ENCODE assay signal across 17 cellular contexts in genomic region chr6:33784787-33785186, GRCh38. TPM values are rescaled to one million over a fixed set of nuclear protein-coding genes. Genes with fewer than 3 reads are reported as not detected.
A peak's percentile ranks its signal among the peaks of the same experiment; 100 is the strongest.
DNase-seq lines count a peak whose midpoint lies in the region; ATAC-seq and TF ChIP-seq lines count a peak whose summit lies in the region.
"Had no signal": no experiment of that assay in that cellular context is flagged by ENCODE, and none has a peak within 500 bp of the region (broad histone marks: within the 10 kb centered on the region; RNA-seq: fewer than 3 reads in every experiment).

No MANE protein-coding gene starts in this region.

- H3K27me3 ChIP-seq in heart right ventricle = no peaks in the 10 kb centered on the region
- H3K27me3 ChIP-seq in mesenchymal stem cell (ENCODE audit: control insufficient read depth in 1 of 2, insufficient read depth in 1 of 2, low read length in 2 of 2) = no peaks in the 10 kb centered on the region
- no peaks in the 10 kb centered on the region for H3K27me3 ChIP-seq in subcutaneous abdominal adipose tissue (ENCODE audit: control insufficient read depth in 5 of 5, insufficient read depth in 4 of 5, low read length in 5 of 5)
- H3K27me3 ChIP-seq: stomach had no signal

- H4K91ac ChIP-seq in mesenchymal stem cell (ENCODE audit: low read length) = no peak overlapping the region

- no peak overlapping the region for H2BK120ac ChIP-seq in mesenchymal stem cell (ENCODE audit: low read depth, low read length)

- no peaks in the 10 kb centered on the region for H3K9me3 ChIP-seq in heart right ventricle
- H3K9me3 ChIP-seq in mesenchymal stem cell (ENCODE audit: control insufficient read depth, low read length) = no peaks in the 10 kb centered on the region
- H3K9me3 ChIP-seq in subcutaneous abdominal adipose tissue (ENCODE audit: control insufficient read depth in 5 of 5, low read length in 5 of 5) = no peaks in the 10 kb centered on the region
- H3K9me3 ChIP-seq: stomach had no signal

- no peak overlapping the region for H2AK5ac ChIP-seq in mesenchymal stem cell (ENCODE audit: low read length, severe bottlenecking)

- peaks cover 22% of the 10 kb centered on the region for H3K79me1 ChIP-seq in mesenchymal stem cell (replicated peaks; ENCODE audit: low read length, poor library complexity, severe bottlenecking)

- no peak overlapping the region for H2BK15ac ChIP-seq in mesenchymal stem cell (ENCODE audit: low read depth, poor library complexity, severe bottlenecking)

- H3K23ac ChIP-seq in mesenchymal stem cell (ENCODE audit: low read length in 2 of 2) = no peak overlapping the region

- H3K4me3 ChIP-seq in heart right ventricle = no peak overlapping the region
- H3K4me3 ChIP-seq in mesenchymal stem cell (ENCODE audit: insufficient read depth in 1 of 2, low read depth in 1 of 2, low read length in 2 of 2) = no peak overlapping the region
- no peak overlapping the region for H3K4me3 ChIP-seq in subcutaneous abdominal adipose tissue (ENCODE audit: low read depth in 1 of 5, low read length in 5 of 5)
- H3K4me3 ChIP-seq in coronary artery = no peak overlapping the region

- TF ChIP-seq CTCF in heart right ventricle (IDR thresholded peaks at IDR 0.05) = no peak
- no peak for TF ChIP-seq CTCF in coronary artery (IDR thresholded peaks at IDR 0.05)

- H3K27ac ChIP-seq in heart right ventricle = peak overlapping the region in 7 of 10 donors; percentile 3 to 99 (median 22)
- H3K27ac ChIP-seq in angular gyrus (ENCODE audit: low read depth, low read length) = peak overlapping the region; percentile 37
- H3K27ac ChIP-seq in mesenchymal stem cell (ENCODE audit: low read length, poor library complexity, severe bottlenecking) = no peak overlapping the region
- H3K27ac ChIP-seq in subcutaneous abdominal adipose tissue (ENCODE audit: low read depth, low read length) = no peak overlapping the region
- no peak overlapping the region for H3K27ac ChIP-seq in coronary artery

- no peak overlapping the region for H2BK5ac ChIP-seq in mesenchymal stem cell (ENCODE audit: low read depth, low read length, poor library complexity, severe bottlenecking)

- H4K8ac ChIP-seq in mesenchymal stem cell (ENCODE audit: low read length) = no peak overlapping the region

- H3K4ac ChIP-seq in mesenchymal stem cell (ENCODE audit: low read depth in 1 of 2, low read length in 2 of 2) = no peak overlapping the region

- H3K4me2 ChIP-seq in mesenchymal stem cell (ENCODE audit: low read length, poor library complexity, severe bottlenecking) = no peak overlapping the region

- no peak overlapping the region for H3K14ac ChIP-seq in mesenchymal stem cell (ENCODE audit: low read length in 2 of 2)

- H2BK12ac ChIP-seq in mesenchymal stem cell (ENCODE audit: low read length in 2 of 2) = no peak overlapping the region

- intact Hi-C loops in heart right ventricle (cut with DNase I) = no loop called here
- intact Hi-C loops in left cardiac atrium (cut with DNase I) = loop anchor here in 1 of 2 donors (5.0 kb wide), 1 partner anchor 103 kb away; no protein-coding TSS in a partner anchor

- DNase-seq in heart right ventricle (no peak), left cardiac atrium (no peak), mesenchymal stem cell (no peak), coronary artery (ENCODE audit: low spot score) (no peak), DMS53 treated with DMSO at 0.1 percent for 48 hours (lab: John Stamatoyannopoulos, UW; ENCODE audit: unreplicated experiment) (no peak), pons (ENCODE audit: low spot score) (no peak)
- DNase-seq: activated naive CD8-positive, alpha-beta T cell treated with anti-CD3 and anti-CD28 coated beads for 36 hours; central memory CD4-positive, alpha-beta T cell; NCI-H2081 treated with DMSO at 0.1 percent for 48 hours; stomach; SW 1271 had no signal

- H3K36me3 ChIP-seq in heart right ventricle (peaks cover 0 to 72% (median 34%) of the 10 kb centered on the region in 9 donors), mesenchymal stem cell (ENCODE audit: control insufficient read depth in 1 of 2, insufficient read depth in 2 of 2, low read depth in 1 of 2, low read length in 2 of 2) (peaks cover 45 to 61% of the 10 kb centered on the region in 2 experiments), subcutaneous abdominal adipose tissue (ENCODE audit: control insufficient read depth in 5 of 5, insufficient read depth in 5 of 5, low read length in 5 of 5) (peaks cover 0 to 54% (median 47%) of the 10 kb centered on the region in 5 donors)

- no peak for ATAC-seq in heart right ventricle
- ATAC-seq in left cardiac atrium = no peak

- WGBS in heart right ventricle, 2 donors = 65 to 69% methylated on average over 13 of the region's 13 CpGs
- 91% methylated on average over 13 of the region's 13 CpGs for WGBS in mesenchymal stem cell

- no peak overlapping the region for H3K18ac ChIP-seq in mesenchymal stem cell (ENCODE audit: low read depth in 1 of 2, low read length in 2 of 2)

- no peak overlapping the region for H2AFZ ChIP-seq in mesenchymal stem cell (ENCODE audit: low read depth, low read length)
- H2AFZ ChIP-seq: parathyroid adenoma had no signal

- H3K4me1 ChIP-seq in heart right ventricle (peaks cover 14 to 84% (median 68%) of the 10 kb centered on the region in 9 donors), mesenchymal stem cell (ENCODE audit: control insufficient read depth, insufficient read depth, low read depth, low read length) (peaks cover 42% of the 10 kb centered on the region), subcutaneous abdominal adipose tissue (ENCODE audit: control insufficient read depth in 5 of 5, insufficient read depth in 5 of 5, low read length in 5 of 5) (peaks cover 18 to 63% (median 50%) of the 10 kb centered on the region in 5 donors)

- H3K9ac ChIP-seq in mesenchymal stem cell (ENCODE audit: low read length) = peak overlapping the region; percentile 94
- H3K9ac ChIP-seq in subcutaneous abdominal adipose tissue (ENCODE audit: low read length in 5 of 5) = peak overlapping the region in 3 of 5 donors; percentile 22 to 77 (median 68)
- H3K9ac ChIP-seq: parathyroid adenoma had no signal

RNA-seq across cellular contexts. Expression of gene LEMD2, which starts 4.1 kb away (rescaled TPM):
- total RNA-seq in heart right ventricle (10 to 100 TPM; 18.5 to 32.1 (median 25.6) TPM), left cardiac atrium (10 to 100 TPM; 26.0 to 33.7 TPM)
- polyA plus RNA-seq in heart right ventricle = 10 to 100 TPM; 39.2 to 45.9 TPM
- 37.2 TPM for polyA plus RNA-seq in mesenchymal stem cell (2013, experiment 1 of 2)
- polyA plus RNA-seq in mesenchymal stem cell (2013, experiment 2 of 2) = 35.9 TPM

RNA-seq across cellular contexts. Expression of gene MLN, which starts 19.0 kb away (rescaled TPM):
- not detected for total RNA-seq in heart right ventricle
- polyA plus RNA-seq in heart right ventricle = not detected
- total RNA-seq in left cardiac atrium = not detected
- not detected for polyA plus RNA-seq in mesenchymal stem cell (2013, experiment 1 of 2)
- not detected for polyA plus RNA-seq in mesenchymal stem cell (2013, experiment 2 of 2)
- total RNA-seq: activated naive CD8-positive, alpha-beta T cell treated with anti-CD3 and anti-CD28 coated beads for 36 hours; epithelial cell of proximal tubule; mesothelial cell of epicardium; RPMI7951; stomach had no signal
- polyA plus RNA-seq: stomach had no signal

RNA-seq across cellular contexts. Expression of gene IP6K3, which starts 38.1 kb away (rescaled TPM):
- total RNA-seq in heart right ventricle (10 to 100 TPM; 15.9 to 55.7 (median 27.5) TPM), left cardiac atrium (10 to 100 TPM; 23.8 to 29.4 TPM)
- polyA plus RNA-seq in heart right ventricle = 10 to 100 TPM; 18.4 to 32.6 TPM
- polyA plus RNA-seq in mesenchymal stem cell (2013, experiment 1 of 2) = 6.7 TPM
- polyA plus RNA-seq in mesenchymal stem cell (2013, experiment 2 of 2) = 6.5 TPM
- total RNA-seq: activated naive CD8-positive, alpha-beta T cell treated with anti-CD3 and anti-CD28 coated beads for 36 hours had no signal

Comparison
In these comparisons a context has a peak if more than half of its experiments do, and no peak if none do; other contexts are left out.
1. H3K27ac ChIP-seq: peak in heart right ventricle (7 of 10) and angular gyrus (single experiment); none in mesenchymal stem cell (single experiment), subcutaneous abdominal adipose tissue (single experiment) and coronary artery (0 of 2).